ENCODE assay signal across 22 cellular contexts in the genomic region with DNA sequence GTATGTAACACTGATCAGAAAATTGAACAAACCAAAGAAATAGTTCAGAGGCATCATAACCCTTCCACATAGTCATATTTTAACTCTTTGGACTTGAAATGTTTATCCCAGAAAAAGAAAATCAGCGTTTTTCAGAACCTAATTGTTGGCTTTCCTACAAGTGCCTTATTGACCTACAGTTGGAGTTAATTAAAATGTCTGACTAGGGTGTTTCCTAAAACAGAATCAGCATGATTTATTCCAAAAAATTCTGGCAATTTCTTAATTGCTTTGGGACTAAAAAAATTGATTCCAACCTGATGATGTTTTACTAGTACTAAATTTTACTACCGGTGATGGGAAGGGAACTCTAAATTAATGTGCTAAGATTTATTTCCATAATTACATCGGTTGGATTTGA.
"Had no signal": no experiment of that assay in that cellular context is flagged by ENCODE, and none has a peak within 500 bp of the region (broad histone marks: within the 10 kb centered on the region; RNA-seq: fewer than 3 reads in every experiment).

No MANE protein-coding gene starts in this region.

- H3K9me3 ChIP-seq: gastrocnemius medialis, lower lobe of right lung, mucosa of descending colon, ovary, psoas muscle, sigmoid colon, thyroid gland, vagina had no signal

- H3K27me3 Mint-ChIP-seq: naive B cell; stimulated activated naive B cell treated with anti-CD40 and anti-IgM and Interleukin-4, amounts not matched to agents 10 μg/mL and 1 μg/mL and 100 μg/mL, for 72 hours; stimulated activated naive CD8-positive, alpha-beta T cell treated with anti-CD3 and anti-CD28 coated beads, Interleukin-15, Interleukin-2, amounts not matched to agents 100 ng/mL and 50 ng/mL, for 24 hours had no signal

- H3K27me3 ChIP-seq: dorsolateral prefrontal cortex, gastrocnemius medialis, ovary, sigmoid colon, thyroid gland, vagina had no signal

- H3K4me3 Mint-ChIP-seq: mesothelial cell of epicardium; naive B cell; stimulated activated naive B cell treated with anti-CD40 and anti-IgM and Interleukin-4, amounts not matched to agents 10 μg/mL and 1 μg/mL and 100 μg/mL, for 72 hours; stimulated activated naive CD8-positive, alpha-beta T cell treated with anti-CD3 and anti-CD28 coated beads, Interleukin-15, Interleukin-2, amounts not matched to agents 100 ng/mL and 50 ng/mL, for 24 hours had no signal

- H3K9me3 Mint-ChIP-seq: stimulated activated naive B cell treated with anti-CD40 and anti-IgM and Interleukin-4, amounts not matched to agents 10 μg/mL and 1 μg/mL and 100 μg/mL, for 72 hours; stimulated activated naive CD8-positive, alpha-beta T cell treated with anti-CD3 and anti-CD28 coated beads, Interleukin-15, Interleukin-2, amounts not matched to agents 100 ng/mL and 50 ng/mL, for 24 hours had no signal

- FAIRE-seq: keratinocyte had no signal

- DNase-seq: dorsolateral prefrontal cortex; effector CD4-positive, alpha-beta T cell; head of caudate nucleus; left ventricle myocardium superior; lower lobe of right lung; mucosa of descending colon; naive B cell; occipital lobe; ovary; posterior cingulate gyrus; psoas muscle; sigmoid colon; stimulated activated CD4-positive, alpha-beta T cell treated with anti-CD3 and anti-CD28 coated beads, Interleukin-2, amount 100 ng/mL, for 24 hours; stimulated activated naive B cell treated with anti-CD40 and anti-IgM and Interleukin-4, amounts not matched to agents 10 μg/mL and 1 μg/mL and 100 μg/mL, for 72 hours; thyroid gland; trophoblast cell had no signal

- H3K36me3 Mint-ChIP-seq: mesothelial cell of epicardium; naive B cell; stimulated activated naive B cell treated with anti-CD40 and anti-IgM and Interleukin-4, amounts not matched to agents 10 μg/mL and 1 μg/mL and 100 μg/mL, for 72 hours had no signal

- H3K36me3 ChIP-seq: gastrocnemius medialis, lower lobe of right lung, ovary, sigmoid colon, thyroid gland, vagina had no signal

- H3K4me1 ChIP-seq: lower lobe of right lung, psoas muscle, sigmoid colon, thyroid gland, vagina had no signal

- H3K27ac Mint-ChIP-seq: mesothelial cell of epicardium; naive B cell; stimulated activated naive B cell treated with anti-CD40 and anti-IgM and Interleukin-4, amounts not matched to agents 10 μg/mL and 1 μg/mL and 100 μg/mL, for 72 hours; stimulated activated naive CD8-positive, alpha-beta T cell treated with anti-CD3 and anti-CD28 coated beads, Interleukin-15, Interleukin-2, amounts not matched to agents 100 ng/mL and 50 ng/mL, for 24 hours had no signal

- H3K4me1 Mint-ChIP-seq: mesothelial cell of epicardium; naive B cell; stimulated activated naive B cell treated with anti-CD40 and anti-IgM and Interleukin-4, amounts not matched to agents 10 μg/mL and 1 μg/mL and 100 μg/mL, for 72 hours had no signal

- H3K27ac ChIP-seq: dorsolateral prefrontal cortex, epithelial cell of prostate, lower lobe of right lung, ovary, psoas muscle, thyroid gland, vagina had no signal

- H3K4me3 ChIP-seq: dorsolateral prefrontal cortex, gastrocnemius medialis, lower lobe of right lung, mucosa of descending colon, ovary, psoas muscle, sigmoid colon, thyroid gland, vagina had no signal
